27 cellular contexts compared by ENCODE assay signal in genomic region chr18:38688402-38688801, GRCh38.
"Had no signal": no experiment of that assay in that cellular context is flagged by ENCODE, and none has a peak within 500 bp of the region (broad histone marks: within the 10 kb centered on the region; RNA-seq: fewer than 3 reads in every experiment).

No MANE protein-coding gene starts in this region.

- H3K9me3 Mint-ChIP-seq: mesothelial cell of epicardium had no signal

- H3K4me1 ChIP-seq: parathyroid adenoma, right atrium auricular region, testis, tibial artery had no signal

- ATAC-seq: effector memory CD8-positive, alpha-beta T cell; left colon; left ventricle myocardium superior; mucosa of descending colon; natural killer cell treated with Interleukin-12 subunit alpha and Interleukin-12 subunit beta and Interleukin-15 and Interleukin-18, amount 100 ng/mL, for 72 hours; sciatic nerve; stimulated activated memory B cell treated with anti-CD40 and anti-IgM and Interleukin-4, amounts not matched to agents 10 μg/mL and 1 μg/mL and 100 μg/mL, for 72 hours; stimulated activated naive CD8-positive, alpha-beta T cell treated with anti-CD3 and anti-CD28 coated beads, Interleukin-15, Interleukin-2, amounts not matched to agents 100 U/mL and 50 U/mL, for 24 hours had no signal

- H3K4me3 ChIP-seq: lung, mucosa of descending colon, right atrium auricular region, testis, tibial artery had no signal

- H3K4me3 Mint-ChIP-seq: effector memory CD8-positive, alpha-beta T cell; mesothelial cell of epicardium; naive B cell; natural killer cell treated with Interleukin-12 subunit alpha and Interleukin-12 subunit beta and Interleukin-15 and Interleukin-18, amount 100 ng/mL, for 72 hours; neural crest cell; stimulated activated memory B cell treated with anti-CD40 and anti-IgM and Interleukin-4, amounts not matched to agents 10 μg/mL and 1 μg/mL and 100 μg/mL, for 72 hours; type B pancreatic cell had no signal

- H3K27ac Mint-ChIP-seq: effector memory CD8-positive, alpha-beta T cell; mesothelial cell of epicardium; naive B cell; natural killer cell treated with Interleukin-12 subunit alpha and Interleukin-12 subunit beta and Interleukin-15 and Interleukin-18, amount 100 ng/mL, for 72 hours; progenitor cell of endocrine pancreas; stimulated activated memory B cell treated with anti-CD40 and anti-IgM and Interleukin-4, amounts not matched to agents 10 μg/mL and 1 μg/mL and 100 μg/mL, for 72 hours; type B pancreatic cell had no signal

- H3K27me3 ChIP-seq: neutrophil, right atrium auricular region, testis, tibial artery had no signal

- FAIRE-seq: endometrium, frontal cortex, keratinocyte had no signal

- DNase-seq: cortex of kidney; effector memory CD8-positive, alpha-beta T cell; left colon; left ventricle myocardium superior; mesenchymal stem cell; mucosa of descending colon; naive B cell; stimulated activated CD4-positive, alpha-beta T cell treated with anti-CD3 and anti-CD28 coated beads, Interleukin-2, amount 100 ng/mL, for 24 hours; stimulated activated CD4-positive, alpha-beta T cell treated with anti-CD3 and anti-CD28 coated beads, Interleukin-4, amount 100 ng/mL, for 24 hours; stimulated activated naive CD8-positive, alpha-beta T cell treated with anti-CD3 and anti-CD28 coated beads, Interleukin-15, Interleukin-2, amounts not matched to agents 100 U/mL and 50 U/mL, for 24 hours; substantia nigra; testis; tibial artery had no signal

- H3K27ac ChIP-seq: neutrophil, parathyroid adenoma, right atrium auricular region, testis, tibial artery had no signal

- H3K36me3 Mint-ChIP-seq: mesothelial cell of epicardium; naive B cell; stimulated activated memory B cell treated with anti-CD40 and anti-IgM and Interleukin-4, amounts not matched to agents 10 μg/mL and 1 μg/mL and 100 μg/mL, for 72 hours had no signal

- H3K36me3 ChIP-seq: neutrophil, right atrium auricular region, tibial artery had no signal

- H3K4me1 Mint-ChIP-seq: mesothelial cell of epicardium; naive B cell; stimulated activated memory B cell treated with anti-CD40 and anti-IgM and Interleukin-4, amounts not matched to agents 10 μg/mL and 1 μg/mL and 100 μg/mL, for 72 hours had no signal

- H3K9me3 ChIP-seq: neutrophil, right atrium auricular region, testis, tibial artery had no signal

- H3K27me3 Mint-ChIP-seq: effector memory CD8-positive, alpha-beta T cell; naive B cell; natural killer cell treated with Interleukin-12 subunit alpha and Interleukin-12 subunit beta and Interleukin-15 and Interleukin-18, amount 100 ng/mL, for 72 hours; progenitor cell of endocrine pancreas; stimulated activated memory B cell treated with anti-CD40 and anti-IgM and Interleukin-4, amounts not matched to agents 10 μg/mL and 1 μg/mL and 100 μg/mL, for 72 hours had no signal
